Comparison of ENCODE assay signal across 1 cellular context in genomic region chr15:42736793-42737528, GRCh38.
TF ChIP-seq lines count a peak whose summit lies in the region.

Gene CDAN1, minus strand, starts transcription at chr15:42737128. Its CDS starts 26 bp downstream, at chr15:42737102.

TF ChIP-seq in GM12878, 131 proteins besides CTCF, POLR2A, EP300 and RAD21 (continued from another document):
- TF ChIP-seq TAF1 (IDR thresholded peaks at IDR 0.05; ENCODE audit: borderline replicate concordance, low read depth, low read length) (peak; percentile 62; the same call in 1 of the 2 replicates), NKRF (conservative IDR thresholded peaks at IDR 0.05) (peak; percentile 74), BCL11A (IDR thresholded peaks at IDR 0.05; ENCODE audit: low read depth, low read length) (no peak), NRF1 (conservative IDR thresholded peaks at IDR 0.05; ENCODE audit: low read depth, low read length) (peak; percentile 55), ZZZ3 (IDR thresholded peaks at IDR 0.05; ENCODE audit: control insufficient read depth, insufficient read length, low read depth) (no peak), SMARCA5 (IDR thresholded peaks at IDR 0.05) (peak; percentile 65; the same call in 1 of the 2 replicates), YY1 (IDR thresholded peaks at IDR 0.05; ENCODE audit: low read depth, low read length) (peak; percentile 93), NR2F1 (conservative IDR thresholded peaks at IDR 0.05) (0 out of 2 replicates have a peak, but pooled peaks have one; percentile 46), SIN3A (IDR thresholded peaks at IDR 0.05; ENCODE audit: low read depth, low read length) (peak; percentile 62; the same call in 1 of the 2 replicates), POLR2AphosphoS5 (IDR thresholded peaks at IDR 0.05; ENCODE audit: low read length) (0 out of 2 replicates have a peak, but pooled peaks have one; percentile 23), ZNF207 (IDR thresholded peaks at IDR 0.05; ENCODE audit: borderline replicate concordance) (peak; percentile 52; the same call in 1 of the 2 replicates), SKIL (IDR thresholded peaks at IDR 0.05; ENCODE audit: low read depth, poor library complexity, severe bottlenecking) (no peak), MAX (IDR thresholded peaks at IDR 0.05; ENCODE audit: low read depth, low read length) (0 out of 2 replicates have a peak, but pooled peaks have one; percentile 32), LARP7 (IDR thresholded peaks at IDR 0.05) (0 out of 2 replicates have a peak, but pooled peaks have one; percentile 64), SREBF2 (IDR thresholded peaks at IDR 0.05; ENCODE audit: low read length) (no peak), MTA2 (IDR thresholded peaks at IDR 0.05; ENCODE audit: low read depth) (no peak), IKZF1 (conservative IDR thresholded peaks at IDR 0.05) (peak; percentile 79), GATAD2B (conservative IDR thresholded peaks at IDR 0.05; ENCODE audit: low read depth) (peak; percentile 54; the same call in 1 of the 2 replicates), CHD4 (IDR thresholded peaks at IDR 0.05) (no peak), ELK1 (IDR thresholded peaks at IDR 0.05; ENCODE audit: low read depth, low read length) (no peak)
